In genomic region chr9:130659699-130660248, GRCh38 we compare ENCODE assay signal across 18 cellular contexts. TPM values are rescaled to one million over a fixed set of nuclear protein-coding genes. Genes with fewer than 3 reads are reported as not detected.
DNase-seq lines count a peak whose midpoint lies in the region; TF ChIP-seq lines count a peak whose summit lies in the region.
"Had no signal": no experiment of that assay in that cellular context is flagged by ENCODE, and none has a peak within 500 bp of the region (broad histone marks: within the 10 kb centered on the region; RNA-seq: fewer than 3 reads in every experiment).

No MANE protein-coding gene starts in this region.

- H3K4me1 ChIP-seq in ES-I3 (ENCODE audit: insufficient read depth, low read length), result no peaks in the 10 kb centered on the region; the same call in 1 of the 2 replicates
- H3K4me1 ChIP-seq in adipocyte (ENCODE audit: control insufficient read depth, insufficient read depth, low read length), result no peaks in the 10 kb centered on the region
- H3K4me1 ChIP-seq in adrenal gland (replicated peaks in 1 of 2), result peaks cover 20 to 30% of the 10 kb centered on the region in 2 donors

- peak; percentile 23 for DNase-seq in DMS53 (lab: John Stamatoyannopoulos, UW)
- no peak for DNase-seq in DMS53 treated with DMSO at 0.1 percent for 48 hours (lab: John Stamatoyannopoulos, UW; ENCODE audit: unreplicated experiment)
- DNase-seq in adipocyte (ENCODE audit: low read depth), result peak; percentile 19
- DNase-seq in adrenal gland, result no peak
- DNase-seq in activated CD4-positive, alpha-beta T cell treated with anti-CD3 and anti-CD28 coated beads for 1 hour, result no peak
- no peak for DNase-seq in NOMO-1 (lab: John Stamatoyannopoulos, UW; ENCODE audit: unreplicated experiment in 2 of 2)
- DNase-seq: 8988T; dorsolateral prefrontal cortex; NCI-H1694; stimulated activated CD4-positive, alpha-beta T cell treated with anti-CD3 and anti-CD28 coated beads, Interleukin-4, amount 100 ng/mL, for 4 hours; substantia nigra had no signal

- no peaks in the 10 kb centered on the region for H4K20me1 ChIP-seq in neural cell (ENCODE audit: insufficient read depth)

- H3K9ac ChIP-seq in ES-I3 (ENCODE audit: low read depth, low read length) (peak overlapping the region; percentile 49; the same call in 1 of the 2 replicates), adipocyte (ENCODE audit: low read length) (no peak overlapping the region), neural cell (ENCODE audit: low read length) (peak overlapping the region; percentile 9)

- no peak for TF ChIP-seq CTCF in neural cell (IDR thresholded peaks at IDR 0.05; ENCODE audit: poor library complexity, severe bottlenecking)
- no peak for TF ChIP-seq CTCF in adrenal gland (IDR thresholded peaks at IDR 0.05)

- no peak for TF ChIP-seq POLR2A in adrenal gland (IDR thresholded peaks at IDR 0.05)

- 1 to 2% (median 1%) methylated on average over 38 to 57 of the region's 58 CpGs for WGBS in adrenal gland, 4 donors

- peaks cover 8% of the 10 kb centered on the region; the same call in 1 of the 2 replicates for H3K9me3 ChIP-seq in ES-I3 (ENCODE audit: control insufficient read depth, insufficient read depth, low read length)
- H3K9me3 ChIP-seq in adipocyte (ENCODE audit: control insufficient read depth, low read length), result peaks cover 6% of the 10 kb centered on the region
- H3K9me3 ChIP-seq in neural cell (ENCODE audit: low read length), result peaks cover 2% of the 10 kb centered on the region
- no peaks in the 10 kb centered on the region for H3K9me3 ChIP-seq in adrenal gland (replicated peaks in 1 of 3)

- TF ChIP-seq RAD21 in neural cell (conservative IDR thresholded peaks at IDR 0.05), result no peak

- H3F3A ChIP-seq in neural cell (ENCODE audit: insufficient read depth, low read length, poor library complexity, severe bottlenecking), result no peaks in the 10 kb centered on the region

- H3K4me2 ChIP-seq in neural cell (ENCODE audit: low read length), result no peak overlapping the region

- TF ChIP-seq EP300 in neural cell (conservative IDR thresholded peaks at IDR 0.05; ENCODE audit: poor library complexity, severe bottlenecking), result no peak

- no peaks in the 10 kb centered on the region; the same call in 1 of the 2 replicates for H3K36me3 ChIP-seq in ES-I3 (ENCODE audit: insufficient read depth, low read length)
- no peaks in the 10 kb centered on the region for H3K36me3 ChIP-seq in adipocyte (ENCODE audit: control insufficient read depth, insufficient read depth, low read length, severe bottlenecking)
- H3K36me3 ChIP-seq in neural cell (ENCODE audit: insufficient read depth, low read length), result no peaks in the 10 kb centered on the region
- H3K36me3 ChIP-seq in adrenal gland (replicated peaks in 1 of 2), result no peaks in the 10 kb centered on the region

- no peak overlapping the region for H3K27ac ChIP-seq in neural cell (ENCODE audit: low read length)
- no peak overlapping the region for H3K27ac ChIP-seq in adrenal gland
- H3K27ac ChIP-seq: dorsolateral prefrontal cortex had no signal

- H3K9me2 ChIP-seq in neural cell (ENCODE audit: insufficient read depth, low read length), result no peaks in the 10 kb centered on the region

- intact Hi-C loops in adrenal gland (cut with DNase I), result no loop called here

- no peaks in the 10 kb centered on the region for H3K79me2 ChIP-seq in neural cell (replicated peaks; ENCODE audit: insufficient read depth, low read length)

- peaks cover 71% of the 10 kb centered on the region for H3K27me3 ChIP-seq in adipocyte (replicated peaks; ENCODE audit: control insufficient read depth, insufficient read depth, low read length)
- H3K27me3 ChIP-seq in neural cell (ENCODE audit: insufficient read depth, low read depth, low read length), result peaks cover 79% of the 10 kb centered on the region
- H3K27me3 ChIP-seq in adrenal gland, result peaks cover 86% of the 10 kb centered on the region

- no peak overlapping the region for H2AFZ ChIP-seq in neural cell (ENCODE audit: low read depth, low read length)

- H3K4me3 ChIP-seq in adipocyte (ENCODE audit: low read length) (no peak overlapping the region), neural cell (ENCODE audit: low read length) (peak overlapping the region; percentile 45), adrenal gland (peak overlapping the region in 1 of 4 donors; percentile 46)
- H3K4me3 ChIP-seq: GM12878 had no signal

TF ChIP-seq in neural cell, 6 proteins besides CTCF, POLR2A, EP300 and RAD21:
- peak; percentile 8 for TF ChIP-seq POLR2AphosphoS5 (IDR thresholded peaks at IDR 0.05)
- TF ChIP-seq SMC3 (conservative IDR thresholded peaks at IDR 0.05; ENCODE audit: poor library complexity), result no peak
- TF ChIP-seq EZH2 (IDR thresholded peaks at IDR 0.05; ENCODE audit: borderline replicate concordance, insufficient read depth, low read length, poor library complexity, severe bottlenecking), result peak; percentile 95
TF ChIP-seq in neural cell: peak in this region for 2.

RNA-seq across cellular contexts. Expression of gene PRDM12, which starts 4.6 kb away (rescaled TPM):
- 0.17 TPM in 1 of 2 replicates, not detected in the other for polyA plus RNA-seq in neural cell
- polyA minus RNA-seq in neural cell, result 0.49 TPM in 1 of 2 replicates, not detected in the other
- total RNA-seq in adrenal gland, result under 1 TPM in 1 of 8 donors, not detected in 7; 0.14 TPM
- under 1 TPM in 2 of 3 donors, not detected in 1; 0.07 to 0.08 TPM for polyA plus RNA-seq in adrenal gland
- total RNA-seq: fibroblast of villous mesenchyme, GM12878, liver, progenitor cell of endocrine pancreas had no signal
- polyA plus RNA-seq: GM12878, IgD-negative memory B cell had no signal

RNA-seq across cellular contexts. Expression of gene EXOSC2, which starts 33.8 kb away (rescaled TPM):
- polyA plus RNA-seq in neural cell, result 36.3 and 43.6 TPM in 2 replicates
- polyA minus RNA-seq in neural cell, result 48.7 and 49.4 TPM in 2 replicates
- total RNA-seq in adrenal gland, result 10 to 100 TPM in 7 of 8 donors, 1 to 10 TPM in 1; 9.5 to 26.7 (median 19.3) TPM
- polyA plus RNA-seq in adrenal gland, result 10 to 100 TPM; 15.5 to 28.8 (median 16.6) TPM

Comparison
In these comparisons a context has a peak if more than half of its experiments do, and no peak if none do; other contexts are left out.
1. DNase-seq: peak in DMS53 (single experiment) and adipocyte (single experiment); none in DMS53 treated with DMSO at 0.1 percent for 48 hours (single experiment), adrenal gland (0 of 7), activated CD4-positive, alpha-beta T cell treated with anti-CD3 and anti-CD28 coated beads for 1 hour (single experiment) and NOMO-1 (0 of 2).